7 cellular contexts compared by ENCODE assay signal in the genomic region with DNA sequence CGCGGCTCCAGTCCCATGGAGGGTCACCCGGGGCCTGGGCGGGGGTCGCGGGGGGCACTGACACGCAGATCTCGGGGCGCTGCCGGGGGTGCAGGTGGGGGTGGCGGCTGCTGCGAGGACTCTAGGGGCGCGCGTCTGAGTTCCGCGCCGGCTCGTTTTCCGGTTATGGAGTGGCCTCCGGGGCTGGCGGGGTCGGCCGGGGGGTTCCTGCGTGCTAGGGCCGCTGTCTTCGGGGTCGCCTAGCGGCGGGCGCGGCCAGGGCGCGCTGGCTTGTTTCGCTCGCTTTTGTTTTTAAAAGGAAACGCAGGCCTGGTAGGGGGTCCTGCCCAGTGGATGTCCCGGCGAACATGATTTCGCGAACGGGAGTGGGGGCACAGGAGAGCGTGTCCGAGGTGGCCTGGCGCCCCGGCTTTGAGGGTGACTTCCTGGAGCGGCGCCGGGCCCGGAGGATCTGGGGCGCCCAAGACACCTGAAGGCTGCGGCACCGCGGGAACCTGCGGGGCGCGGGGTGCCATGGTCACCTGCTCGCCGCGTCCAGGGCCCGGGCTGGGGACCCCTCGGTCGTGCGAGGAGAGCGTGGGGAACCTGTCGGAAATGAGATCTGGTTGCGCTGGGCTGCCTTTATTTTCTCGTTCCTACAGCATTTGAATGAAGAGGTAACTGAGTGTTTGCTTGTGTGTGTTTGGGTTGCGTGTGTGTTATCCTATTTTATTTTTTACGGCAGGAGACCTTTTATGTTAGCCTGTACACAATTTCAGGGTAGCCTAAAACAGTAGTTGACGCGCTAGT. TPM values are rescaled to one million over a fixed set of nuclear protein-coding genes. Genes with fewer than 3 reads are reported as not detected.
A peak's percentile ranks its signal among the peaks of the same experiment; 100 is the strongest.
DNase-seq lines count a peak whose midpoint lies in the region; ATAC-seq and TF ChIP-seq lines count a peak whose summit lies in the region.

No MANE protein-coding gene starts in this region.

- no peaks in the 10 kb centered on the region for H3K9me3 Mint-ChIP-seq in brain

- DNase-seq in SW480 (ENCODE audit: low spot score) (peak; percentile 23), cortex of kidney (lab: John Stamatoyannopoulos, UW) (no peak)
- peak; percentile 3 for DNase-seq in stimulated activated CD8-positive, alpha-beta memory T cell treated with anti-CD3 and anti-CD28 coated beads, Interleukin-15, amount 100 ng/mL, for 1 hour (ENCODE audit: low read depth)

- ATAC-seq in GM18907 (IDR thresholded peaks at IDR 0.05; ENCODE audit: unreplicated experiment) (peak; percentile 28), HG02970 (IDR thresholded peaks at IDR 0.05; ENCODE audit: low FRiP score, unreplicated experiment) (peak; percentile 15)

- H3K36me3 Mint-ChIP-seq in brain, result peaks cover 20% of the 10 kb centered on the region

- H3K27me3 ChIP-seq in layer of hippocampus (ENCODE audit: control insufficient read depth, insufficient read depth, low read length), result no peaks in the 10 kb centered on the region

- H3K27ac ChIP-seq in layer of hippocampus (ENCODE audit: low read depth, low read length), result peak overlapping the region; percentile 86

- H3K4me3 Mint-ChIP-seq in brain, result peak overlapping the region; percentile 84 to 95 (median 90)

- peak in 1 of 2 experiments; percentile 33 for TF ChIP-seq CTCF in brain (conservative IDR thresholded peaks at IDR 0.05)

- H3K4me1 Mint-ChIP-seq in brain, result peaks cover 59% of the 10 kb centered on the region

- H3K27me3 Mint-ChIP-seq in brain, result peaks cover 31% of the 10 kb centered on the region

- peak overlapping the region in 4 of 5 experiments; percentile 49 to 93 (median 74) for H3K27ac Mint-ChIP-seq in brain

RNA-seq across cellular contexts. Expression of gene ETS2, which starts 0.6 kb away (rescaled TPM):
- polyA plus RNA-seq in brain (ENCODE audit: insufficient read depth, low read depth, low replicate concordance), result 88.1 TPM
